5 cellular contexts compared by ENCODE assay signal in the genomic region with DNA sequence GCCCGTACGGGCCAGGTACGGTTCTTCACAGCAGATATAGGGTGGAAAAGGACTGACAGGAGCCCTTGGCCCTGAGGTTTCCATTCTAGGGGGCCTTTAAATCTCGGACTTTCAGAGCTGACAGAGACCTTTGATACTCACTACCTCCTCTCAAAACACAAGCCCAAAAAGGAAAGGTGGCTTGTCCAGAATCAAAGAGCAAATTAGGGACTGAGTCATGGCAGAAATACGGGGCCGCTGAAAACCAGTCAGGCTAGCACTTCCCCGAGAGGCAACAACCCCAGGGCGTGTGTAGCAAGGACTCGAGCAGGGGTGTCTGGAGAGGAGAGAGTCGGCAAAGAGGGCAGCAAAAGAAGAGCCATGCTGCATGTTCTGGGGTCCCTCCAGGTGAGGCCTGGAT. TPM values are rescaled to one million over a fixed set of nuclear protein-coding genes. Genes with fewer than 3 reads are reported as not detected.
"Had no signal": no experiment of that assay in that cellular context is flagged by ENCODE, and none has a peak within 500 bp of the region (broad histone marks: within the 10 kb centered on the region; RNA-seq: fewer than 3 reads in every experiment).

No MANE protein-coding gene starts in this region.

RNA-seq across cellular contexts. Expression of a gene that starts 24.7 kb away (rescaled TPM):
- total RNA-seq: HepG2, HT-29, IMR-90, K562 had no signal
- polyA plus RNA-seq: HepG2, IgD-negative memory B cell, IMR-90, K562 had no signal

RNA-seq across cellular contexts. Expression of a gene that starts 33.4 kb away (rescaled TPM):
- total RNA-seq: HepG2, HT-29, K562 had no signal
- polyA plus RNA-seq: HepG2, IgD-negative memory B cell, IMR-90, K562 had no signal
